8 cellular contexts compared by ENCODE assay signal in genomic region chr9:137605146-137606004, GRCh38. TPM values are rescaled to one million over a fixed set of nuclear protein-coding genes. Genes with fewer than 3 reads are reported as not detected.
DNase-seq lines count a peak whose midpoint lies in the region; ATAC-seq, FAIRE-seq and TF ChIP-seq lines count a peak whose summit lies in the region.

Gene ARRDC1, plus strand, starts transcription at chr9:137605686. Its CDS starts 32 bp downstream, at chr9:137605718.

- H3K4me2 ChIP-seq in hepatocyte, result peak within 1 kb of the TSS; percentile 96

- no peaks in the 10 kb centered on the region for H3K9me3 ChIP-seq in hepatocyte (ENCODE audit: low read depth)
- no peaks in the 10 kb centered on the region for H3K9me3 ChIP-seq in vagina

- H3K36me3 ChIP-seq in hepatocyte (replicated peaks; ENCODE audit: insufficient read depth, low read depth) (no peaks in the 10 kb centered on the region), vagina (no peaks in the 10 kb centered on the region)

- H3K27me3 Mint-ChIP-seq in T-helper 2 cell treated with Interferon-gamma antibody and Interleukin-4, amounts not matched to agents 5 μg/mL and 100 μg/mL, for 36 hours (ENCODE audit: low read depth), result no peaks in the 10 kb centered on the region

- H4K20me1 ChIP-seq in hepatocyte (ENCODE audit: insufficient read depth, poor library complexity, severe bottlenecking), result peaks cover 20% of the 10 kb centered on the region

- H3K4me3 Mint-ChIP-seq in T-helper 2 cell treated with Interferon-gamma antibody and Interleukin-4, amounts not matched to agents 5 μg/mL and 100 μg/mL, for 36 hours, result peak within 1 kb of the TSS; percentile 83

- H3K4me1 ChIP-seq in hepatocyte (ENCODE audit: insufficient read depth), result peaks cover 20% of the 10 kb centered on the region
- peaks cover 33% of the 10 kb centered on the region for H3K4me1 ChIP-seq in vagina

- H3K4me1 Mint-ChIP-seq in T-helper 2 cell treated with Interferon-gamma antibody and Interleukin-4, amounts not matched to agents 5 μg/mL and 100 μg/mL, for 36 hours (ENCODE audit: low read depth), result peaks cover 18% of the 10 kb centered on the region

- TF ChIP-seq CTCF in hepatocyte (IDR thresholded peaks at IDR 0.05; ENCODE audit: poor library complexity) (no peak), vagina (IDR thresholded peaks at IDR 0.05) (no peak)

- H2AFZ ChIP-seq in hepatocyte, result peak within 1 kb of the TSS; percentile 4

- H3K4me3 ChIP-seq in hepatocyte, result peak within 1 kb of the TSS; percentile 94
- peak within 1 kb of the TSS; percentile 63 to 72 for H3K4me3 ChIP-seq in vagina

- peak; percentile 68 for ATAC-seq in HG02763 (IDR thresholded peaks at IDR 0.05; ENCODE audit: unreplicated experiment)

- peak; percentile 88 for FAIRE-seq in GM12891 (lab: Jason Lieb, UNC)

- H3K9me3 Mint-ChIP-seq in T-helper 2 cell treated with Interferon-gamma antibody and Interleukin-4, amounts not matched to agents 5 μg/mL and 100 μg/mL, for 36 hours, result no peaks in the 10 kb centered on the region

- peak within 1 kb of the TSS; percentile 60 for H3K27ac Mint-ChIP-seq in T-helper 2 cell treated with Interferon-gamma antibody and Interleukin-4, amounts not matched to agents 5 μg/mL and 100 μg/mL, for 36 hours

- intact Hi-C loops in vagina (cut with DNase I), result no loop called here

- H3K27ac ChIP-seq in hepatocyte, result peak within 1 kb of the TSS; percentile 99
- H3K27ac ChIP-seq in vagina, result peak within 1 kb of the TSS; percentile 64

- WGBS in hepatocyte (ENCODE audit: low lambda C conversion rate, missing lambda C conversion rate), result 1% methylated on average over 15 of the region's 109 CpGs

- peaks cover 9% of the 10 kb centered on the region for H3K36me3 Mint-ChIP-seq in T-helper 2 cell treated with Interferon-gamma antibody and Interleukin-4, amounts not matched to agents 5 μg/mL and 100 μg/mL, for 36 hours (ENCODE audit: low read depth)

- H3K9me2 ChIP-seq in hepatocyte (replicated peaks; ENCODE audit: insufficient read depth), result no peaks in the 10 kb centered on the region

- H3K79me2 ChIP-seq in hepatocyte, result peaks cover 39% of the 10 kb centered on the region

- H3K27me3 ChIP-seq in hepatocyte (no peaks in the 10 kb centered on the region), vagina (no peaks in the 10 kb centered on the region)

- TF ChIP-seq POLR2A in GM12891 (IDR thresholded peaks at IDR 0.05; ENCODE audit: low read depth, low read length) (peak; percentile 44; the same call in 1 of the 2 replicates), vagina (IDR thresholded peaks at IDR 0.05) (peak in 1 of 2 donors; percentile 55)

- DNase-seq in GM12891 (ENCODE audit: insufficient read length, low spot score) (peak; percentile 93), NCI-H146 treated with DMSO at 0.1 percent for 48 hours (lab: John Stamatoyannopoulos, UW; ENCODE audit: unreplicated experiment) (peak; percentile 40), anterior cingulate cortex (lab: John Stamatoyannopoulos, UW) (peak in 57 of 58 donors; percentile 27 to 99 (median 90)), hepatocyte (ENCODE audit: low spot score) (peak; percentile 96), renal cortical epithelial cell (ENCODE audit: low read depth) (peak; percentile 64), vagina (ENCODE audit: extremely low spot score in 2 of 2) (peak in 1 of 2 donors; percentile 96)
- DNase-seq in T-helper 2 cell treated with Interferon-gamma antibody and Interleukin-4, amounts not matched to agents 5 μg/mL and 100 μg/mL, for 36 hours (ENCODE audit: low spot score), result peak; percentile 87

TF ChIP-seq in GM12891, 5 proteins besides CTCF, POLR2A, EP300 and RAD21:
- TF ChIP-seq PAX5 (IDR thresholded peaks at IDR 0.05; ENCODE audit: insufficient read depth, low read length, severe bottlenecking) (no peak), TAF1 (IDR thresholded peaks at IDR 0.05; ENCODE audit: low read depth, low read length) (peak; percentile 50; the same call in 1 of the 2 replicates), POLR2AphosphoS5 (IDR thresholded peaks at IDR 0.05; ENCODE audit: low read depth, low read length) (0 out of 2 replicates have a peak, but pooled peaks have one; percentile 44)

RNA-seq across cellular contexts. Expression of gene ARRDC1, which starts in this region (rescaled TPM):
- polyA plus RNA-seq in GM12891 (2012; ENCODE audit: low read depth, missing spikeins), result 15.7 TPM
- total RNA-seq in hepatocyte (62.7 and 86.0 TPM in 2 replicates), renal cortical epithelial cell (58.6 and 75.0 TPM in 2 replicates), vagina (114 TPM)
- polyA plus RNA-seq in hepatocyte, result 102 and 109 TPM in 2 replicates
